31 cellular contexts compared by ENCODE assay signal in genomic region chr3:73204841-73205240, GRCh38.
"Had no signal": no experiment of that assay in that cellular context is flagged by ENCODE, and none has a peak within 500 bp of the region (broad histone marks: within the 10 kb centered on the region; RNA-seq: fewer than 3 reads in every experiment).

No MANE protein-coding gene starts in this region.

- H3K27ac ChIP-seq: adrenal gland, body of pancreas, brain microvascular endothelial cell, breast epithelium, VCaP had no signal

- ATAC-seq: activated CD8-positive, alpha-beta T cell treated with anti-CD3 and anti-CD28 coated beads for 36 hours; activated naive CD4-positive, alpha-beta T cell treated with anti-CD3 and anti-CD28 coated beads, Interleukin-2, amount 50 U/mL, for 72 hours; activated T-cell treated with anti-CD3 and anti-CD28 coated beads, Interleukin-2, amount 50 U/mL, for 4 hours; activated T-cell treated with anti-CD3 and anti-CD28 coated beads, Interleukin-2, amount 50 U/mL, for 72 hours; activated T-helper 17 cell treated with anti-CD3 and anti-CD28 coated beads, Interleukin-2, amount 50 U/mL, for 72 hours; body of pancreas had no signal

- H3K4me1 ChIP-seq: adrenal gland, body of pancreas, breast epithelium had no signal

- H3K4me3 ChIP-seq: adrenal gland, body of pancreas, breast epithelium had no signal

- H3K9me3 ChIP-seq: adrenal gland, body of pancreas, breast epithelium had no signal

- H3K36me3 ChIP-seq: adrenal gland, brain microvascular endothelial cell, breast epithelium had no signal

- DNase-seq: activated B cell treated with CpG ODN at 0.5 μM for 24 hours; activated CD4-positive, alpha-beta memory T cell treated with anti-CD3 and anti-CD28 coated beads for 36 hours; activated CD4-positive, alpha-beta T cell treated with anti-CD3 and anti-CD28 coated beads for 4 hours; activated CD4-positive, alpha-beta T cell treated with anti-CD3 and anti-CD28 coated beads, Interleukin-2, amount 10 ng/mL, durations not matched to agents 24 days and 14 days; activated CD4-positive, alpha-beta T cell treated with anti-CD3 and anti-CD28 coated beads, Interleukin-2, amount 50 U/mL, for 1 hour; activated CD4-positive, alpha-beta T cell treated with anti-CD3 and anti-CD28 coated beads, Interleukin-2, amount 50 U/mL, for 4 hours; activated CD4-positive, CD25-positive, alpha-beta regulatory T cell treated with anti-CD3 and anti-CD28 coated beads, Interleukin-2, amount 50 U/mL, for 72 hours; activated CD8-positive, alpha-beta memory T cell treated with anti-CD3 and anti-CD28 coated beads, Interleukin-2, amount 50 U/mL, for 4 hours; activated CD8-positive, alpha-beta T cell treated with anti-CD3 and anti-CD28 coated beads for 36 hours; activated effector memory CD4-positive, alpha-beta T cell treated with anti-CD3 and anti-CD28 coated beads, Interleukin-2, amount 50 U/mL, for 16 hours; activated gamma-delta T cell treated with Interleukin-2 at 50 U/mL for 16 hours; activated naive CD4-positive, alpha-beta T cell; activated naive CD4-positive, alpha-beta T cell treated with anti-CD3 and anti-CD28 coated beads for 36 hours; activated naive CD4-positive, alpha-beta T cell treated with anti-CD3 and anti-CD28 coated beads, Interleukin-2, amount 50 U/mL, for 16 hours; activated naive CD8-positive, alpha-beta T cell treated with anti-CD3 and anti-CD28 coated beads for 36 hours; activated T-cell treated with anti-CD3 and anti-CD28 coated beads for 4 hours; activated T-cell treated with anti-CD3 and anti-CD28 coated beads, Interleukin-2, amount 50 U/mL, for 1 hour; activated T-cell treated with anti-CD3 and anti-CD28 coated beads, Interleukin-2, amount 50 U/mL, for 4 hours; activated T-cell treated with anti-CD3 and anti-CD28 coated beads, Interleukin-2, amount 50 U/mL, for 72 hours; adrenal gland; amniotic stem cell; aorta; body of pancreas; brain microvascular endothelial cell; central memory CD4-positive, alpha-beta T cell; T-helper 2 cell; T-helper 9 cell had no signal

- H3K27me3 ChIP-seq: adrenal gland, body of pancreas, brain microvascular endothelial cell, breast epithelium had no signal
